8 cellular contexts compared by ENCODE assay signal in genomic region chr18:77068321-77068841, GRCh38.
DNase-seq lines count a peak whose midpoint lies in the region; ATAC-seq, FAIRE-seq and TF ChIP-seq lines count a peak whose summit lies in the region.

No MANE protein-coding gene starts in this region.

- FAIRE-seq in urothelium cell line (lab: Jason Lieb, UNC), result no peak

- no peaks in the 10 kb centered on the region for H3K9me3 ChIP-seq in skeletal muscle tissue (ENCODE audit: control insufficient read depth in 3 of 3, low read length in 3 of 3)

- intact Hi-C loops in activated B cell treated with CpG ODN at 0.5 μM for 24 hours (cut with micrococcal nuclease), result loop anchor here (5.0 kb wide), 2 partner anchors 139 to 576 kb away; no protein-coding TSS in a partner anchor

- H3K27ac Mint-ChIP-seq in activated B cell treated with CpG ODN at 0.5 μM for 24 hours, result peak overlapping the region; percentile 94

- ATAC-seq in GM18868 (IDR thresholded peaks at IDR 0.05; ENCODE audit: unreplicated experiment) (peak; percentile 25), HG03095 (IDR thresholded peaks at IDR 0.05; ENCODE audit: unreplicated experiment) (peak; percentile 33), activated B cell treated with CpG ODN at 0.5 μM for 24 hours (ENCODE audit: low read depth) (peak; percentile 29)

- H3K4me1 Mint-ChIP-seq in activated B cell treated with CpG ODN at 0.5 μM for 24 hours, result peaks cover 99% of the 10 kb centered on the region

- no peak overlapping the region for H3K4me3 ChIP-seq in skeletal muscle tissue (ENCODE audit: low read length in 3 of 3)

- POLR2A ChIA-PET in activated B cell treated with CpG ODN at 0.5 μM for 24 hours (lab: Charles Lee), result interaction anchor here (0.9 to 12.6 kb wide), 13 partner anchors 10 to 143 kb away, joined by 3 to 171 read pairs (median 7); partner anchors contain the start of gene MBP

- H3K36me3 Mint-ChIP-seq in activated B cell treated with CpG ODN at 0.5 μM for 24 hours (ENCODE audit: low read depth), result peaks cover 55% of the 10 kb centered on the region

- no peak for TF ChIP-seq CTCF in activated B cell treated with CpG ODN at 0.5 μM for 24 hours (IDR thresholded peaks at IDR 0.05)

- H3K36me3 ChIP-seq in skeletal muscle tissue (ENCODE audit: control insufficient read depth in 3 of 3, insufficient read depth in 3 of 3, low read length in 3 of 3), result peaks cover 3 to 6% (median 4%) of the 10 kb centered on the region in 3 donors

- H3K9me3 Mint-ChIP-seq in activated B cell treated with CpG ODN at 0.5 μM for 24 hours, result peaks cover 2% of the 10 kb centered on the region

- DNase-seq in activated B cell treated with CpG ODN at 0.5 μM for 24 hours, result no peak
- DNase-seq in fibroblast of peridontal ligament (ENCODE audit: extremely low read depth), result peak; percentile 80
- DNase-seq in NCI-H1048 (lab: John Stamatoyannopoulos, UW), result no peak
- no peak for DNase-seq in urothelium cell line (ENCODE audit: low spot score)
- no peak for DNase-seq in NCI-H510A (lab: John Stamatoyannopoulos, UW)

- peak overlapping the region; percentile 75 for H3K27ac ChIP-seq in skeletal muscle tissue (ENCODE audit: low read depth, low read length)

- H3K4me3 Mint-ChIP-seq in activated B cell treated with CpG ODN at 0.5 μM for 24 hours, result peak overlapping the region; percentile 72

- peaks cover 49 to 62% (median 49%) of the 10 kb centered on the region in 3 donors for H3K4me1 ChIP-seq in skeletal muscle tissue (ENCODE audit: control insufficient read depth in 3 of 3, insufficient read depth in 3 of 3, low read length in 3 of 3)

- CTCF ChIA-PET in activated B cell treated with CpG ODN at 0.5 μM for 24 hours (lab: Charles Lee), result interaction anchor here (0.5 to 5.4 kb wide), 10 partner anchors 12 to 490 kb away, joined by 3 to 43 read pairs (median 4); partner anchors contain the start of gene MBP

- peak overlapping the region in 1 of 3 donors; percentile 2 for H3K9ac ChIP-seq in skeletal muscle tissue (ENCODE audit: low read depth in 1 of 3, low read length in 3 of 3)

- no peaks in the 10 kb centered on the region for H3K27me3 Mint-ChIP-seq in activated B cell treated with CpG ODN at 0.5 μM for 24 hours

- H3K27me3 ChIP-seq in skeletal muscle tissue (ENCODE audit: control insufficient read depth in 3 of 3, insufficient read depth in 3 of 3, low read length in 3 of 3), result no peaks in the 10 kb centered on the region
